In the genomic region with DNA sequence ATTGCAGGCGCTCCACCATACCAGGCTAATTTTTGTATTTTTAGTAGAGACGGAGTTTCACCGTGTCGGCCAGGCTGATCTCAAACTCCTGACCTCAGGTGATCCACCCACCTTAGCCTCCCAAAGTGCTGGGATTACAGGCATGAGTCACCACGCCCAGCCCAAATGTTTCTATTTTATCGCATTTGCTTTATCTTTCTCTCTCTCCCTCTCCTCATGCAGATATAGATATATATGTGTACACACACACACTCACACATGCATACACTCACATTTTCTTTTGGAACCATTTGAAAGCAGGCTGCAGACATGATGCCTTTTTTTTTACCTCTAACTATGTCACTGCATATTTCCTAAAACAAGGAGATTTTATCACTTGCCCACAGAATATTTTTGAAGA, we compare ENCODE assay signal across 1 cellular context.
TF ChIP-seq lines count a peak whose summit lies in the region.

No MANE protein-coding gene starts in this region.

TF ChIP-seq in HEK293, 187 proteins besides CTCF, POLR2A, EP300 and RAD21 (continued from another document):
- TF ChIP-seq, protein P1, sequence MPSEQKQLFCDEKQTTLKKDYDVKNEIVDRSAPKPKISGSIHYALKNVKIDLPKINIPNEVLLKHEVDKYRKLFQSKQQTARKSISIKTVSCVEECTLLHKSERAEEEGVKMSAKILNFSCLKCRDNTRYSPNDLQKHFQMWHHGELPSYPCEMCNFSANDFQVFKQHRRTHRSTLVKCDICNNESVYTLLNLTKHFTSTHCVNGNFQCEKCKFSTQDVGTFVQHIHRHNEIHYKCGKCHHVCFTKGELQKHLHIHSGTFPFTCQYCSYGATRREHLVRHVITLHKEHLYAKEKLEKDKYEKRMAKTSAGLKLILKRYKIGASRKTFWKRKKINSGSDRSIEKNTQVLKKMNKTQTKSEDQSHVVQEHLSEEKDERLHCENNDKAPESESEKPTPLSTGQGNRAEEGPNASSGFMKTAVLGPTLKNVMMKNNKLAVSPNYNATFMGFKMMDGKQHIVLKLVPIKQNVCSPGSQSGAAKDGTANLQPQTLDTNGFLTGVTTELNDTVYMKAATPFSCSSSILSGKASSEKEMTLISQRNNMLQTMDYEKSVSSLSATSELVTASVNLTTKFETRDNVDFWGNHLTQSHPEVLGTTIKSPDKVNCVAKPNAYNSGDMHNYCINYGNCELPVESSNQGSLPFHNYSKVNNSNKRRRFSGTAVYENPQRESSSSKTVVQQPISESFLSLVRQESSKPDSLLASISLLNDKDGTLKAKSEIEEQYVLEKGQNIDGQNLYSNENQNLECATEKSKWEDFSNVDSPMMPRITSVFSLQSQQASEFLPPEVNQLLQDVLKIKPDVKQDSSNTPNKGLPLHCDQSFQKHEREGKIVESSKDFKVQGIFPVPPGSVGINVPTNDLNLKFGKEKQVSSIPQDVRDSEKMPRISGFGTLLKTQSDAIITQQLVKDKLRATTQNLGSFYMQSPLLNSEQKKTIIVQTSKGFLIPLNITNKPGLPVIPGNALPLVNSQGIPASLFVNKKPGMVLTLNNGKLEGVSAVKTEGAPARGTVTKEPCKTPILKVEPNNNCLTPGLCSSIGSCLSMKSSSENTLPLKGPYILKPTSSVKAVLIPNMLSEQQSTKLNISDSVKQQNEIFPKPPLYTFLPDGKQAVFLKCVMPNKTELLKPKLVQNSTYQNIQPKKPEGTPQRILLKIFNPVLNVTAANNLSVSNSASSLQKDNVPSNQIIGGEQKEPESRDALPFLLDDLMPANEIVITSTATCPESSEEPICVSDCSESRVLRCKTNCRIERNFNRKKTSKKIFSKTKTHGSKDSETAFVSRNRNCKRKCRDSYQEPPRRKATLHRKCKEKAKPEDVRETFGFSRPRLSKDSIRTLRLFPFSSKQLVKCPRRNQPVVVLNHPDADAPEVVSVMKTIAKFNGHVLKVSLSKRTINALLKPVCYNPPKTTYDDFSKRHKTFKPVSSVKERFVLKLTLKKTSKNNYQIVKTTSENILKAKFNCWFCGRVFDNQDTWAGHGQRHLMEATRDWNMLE (tag by site-specific recombination; conservative IDR thresholded peaks at IDR 0.05; ENCODE audit: low read depth), result no peak
- TF ChIP-seq ZNF114 (tag by site-specific recombination; IDR thresholded peaks at IDR 0.05) (no peak), BCL11A (tag by site-specific recombination; IDR thresholded peaks at IDR 0.05; ENCODE audit: low read depth) (no peak), HOXA7 (CRISPR knock-in tag; IDR thresholded peaks at IDR 0.05; ENCODE audit: borderline replicate concordance) (no peak), ZNF174 (tag by site-specific recombination; IDR thresholded peaks at IDR 0.05) (no peak), ZNF785 (tag by site-specific recombination; IDR thresholded peaks at IDR 0.05) (no peak), ZNF549 (tag by site-specific recombination; IDR thresholded peaks at IDR 0.05) (no peak), ZNF391 (tag by site-specific recombination; IDR thresholded peaks at IDR 0.05; ENCODE audit: borderline replicate concordance, low read depth) (no peak), ZNF292 (tag by site-specific recombination; IDR thresholded peaks at IDR 0.05; ENCODE audit: borderline replicate concordance, low read depth) (no peak), ZNF221 (tag by site-specific recombination; IDR thresholded peaks at IDR 0.05; ENCODE audit: borderline replicate concordance) (no peak), ZBTB21 (tag by site-specific recombination; IDR thresholded peaks at IDR 0.05) (no peak), ZNF341 (tag by site-specific recombination; IDR thresholded peaks at IDR 0.05; ENCODE audit: low read depth) (no peak), ZNF48 (tag by site-specific recombination; IDR thresholded peaks at IDR 0.05) (no peak), ZNF157 (tag by site-specific recombination; IDR thresholded peaks at IDR 0.05) (no peak)
- TF ChIP-seq, protein P2, sequence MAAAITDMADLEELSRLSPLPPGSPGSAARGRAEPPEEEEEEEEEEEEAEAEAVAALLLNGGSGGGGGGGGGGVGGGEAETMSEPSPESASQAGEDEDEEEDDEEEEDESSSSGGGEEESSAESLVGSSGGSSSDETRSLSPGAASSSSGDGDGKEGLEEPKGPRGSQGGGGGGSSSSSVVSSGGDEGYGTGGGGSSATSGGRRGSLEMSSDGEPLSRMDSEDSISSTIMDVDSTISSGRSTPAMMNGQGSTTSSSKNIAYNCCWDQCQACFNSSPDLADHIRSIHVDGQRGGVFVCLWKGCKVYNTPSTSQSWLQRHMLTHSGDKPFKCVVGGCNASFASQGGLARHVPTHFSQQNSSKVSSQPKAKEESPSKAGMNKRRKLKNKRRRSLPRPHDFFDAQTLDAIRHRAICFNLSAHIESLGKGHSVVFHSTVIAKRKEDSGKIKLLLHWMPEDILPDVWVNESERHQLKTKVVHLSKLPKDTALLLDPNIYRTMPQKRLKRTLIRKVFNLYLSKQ (tag by site-specific recombination; IDR thresholded peaks at IDR 0.05; ENCODE audit: borderline replicate concordance), result no peak
- TF ChIP-seq, protein P3, sequence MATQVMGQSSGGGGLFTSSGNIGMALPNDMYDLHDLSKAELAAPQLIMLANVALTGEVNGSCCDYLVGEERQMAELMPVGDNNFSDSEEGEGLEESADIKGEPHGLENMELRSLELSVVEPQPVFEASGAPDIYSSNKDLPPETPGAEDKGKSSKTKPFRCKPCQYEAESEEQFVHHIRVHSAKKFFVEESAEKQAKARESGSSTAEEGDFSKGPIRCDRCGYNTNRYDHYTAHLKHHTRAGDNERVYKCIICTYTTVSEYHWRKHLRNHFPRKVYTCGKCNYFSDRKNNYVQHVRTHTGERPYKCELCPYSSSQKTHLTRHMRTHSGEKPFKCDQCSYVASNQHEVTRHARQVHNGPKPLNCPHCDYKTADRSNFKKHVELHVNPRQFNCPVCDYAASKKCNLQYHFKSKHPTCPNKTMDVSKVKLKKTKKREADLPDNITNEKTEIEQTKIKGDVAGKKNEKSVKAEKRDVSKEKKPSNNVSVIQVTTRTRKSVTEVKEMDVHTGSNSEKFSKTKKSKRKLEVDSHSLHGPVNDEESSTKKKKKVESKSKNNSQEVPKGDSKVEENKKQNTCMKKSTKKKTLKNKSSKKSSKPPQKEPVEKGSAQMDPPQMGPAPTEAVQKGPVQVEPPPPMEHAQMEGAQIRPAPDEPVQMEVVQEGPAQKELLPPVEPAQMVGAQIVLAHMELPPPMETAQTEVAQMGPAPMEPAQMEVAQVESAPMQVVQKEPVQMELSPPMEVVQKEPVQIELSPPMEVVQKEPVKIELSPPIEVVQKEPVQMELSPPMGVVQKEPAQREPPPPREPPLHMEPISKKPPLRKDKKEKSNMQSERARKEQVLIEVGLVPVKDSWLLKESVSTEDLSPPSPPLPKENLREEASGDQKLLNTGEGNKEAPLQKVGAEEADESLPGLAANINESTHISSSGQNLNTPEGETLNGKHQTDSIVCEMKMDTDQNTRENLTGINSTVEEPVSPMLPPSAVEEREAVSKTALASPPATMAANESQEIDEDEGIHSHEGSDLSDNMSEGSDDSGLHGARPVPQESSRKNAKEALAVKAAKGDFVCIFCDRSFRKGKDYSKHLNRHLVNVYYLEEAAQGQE (tag by site-specific recombination; IDR thresholded peaks at IDR 0.05), result no peak
